Comparison of ENCODE assay signal across 15 cellular contexts in the genomic region with DNA sequence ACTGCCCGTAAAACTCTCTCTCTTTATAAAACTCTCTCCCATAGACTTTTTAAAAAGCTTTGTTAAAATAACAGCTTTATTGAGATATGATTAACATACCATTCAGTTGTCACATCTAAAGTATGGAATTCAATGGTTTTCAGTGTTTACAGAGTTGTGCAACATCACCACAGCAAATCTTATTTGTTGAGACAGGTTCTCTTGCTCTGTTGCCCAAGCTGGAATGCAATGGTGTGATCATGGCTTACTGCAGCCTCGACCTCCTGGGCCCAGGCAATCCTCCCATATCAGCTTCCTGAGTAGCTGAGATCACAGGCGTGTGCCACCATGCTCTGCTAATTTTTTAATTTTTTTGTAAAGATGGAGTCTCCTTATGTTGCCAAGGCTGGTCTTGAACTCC. TPM values are rescaled to one million over a fixed set of nuclear protein-coding genes. Genes with fewer than 3 reads are reported as not detected.
DNase-seq lines count a peak whose midpoint lies in the region; ATAC-seq and TF ChIP-seq lines count a peak whose summit lies in the region.
"Had no signal": no experiment of that assay in that cellular context is flagged by ENCODE, and none has a peak within 500 bp of the region (broad histone marks: within the 10 kb centered on the region; RNA-seq: fewer than 3 reads in every experiment).

No MANE protein-coding gene starts in this region.

- no peak overlapping the region for H2AFZ ChIP-seq in osteoblast (ENCODE audit: low read length)

- TF ChIP-seq CTCF in RWPE2 (IDR thresholded peaks at IDR 0.05; ENCODE audit: poor library complexity, severe bottlenecking): no peak
- TF ChIP-seq CTCF in osteoblast (IDR thresholded peaks at IDR 0.05; ENCODE audit: extremely low read depth, low read depth, low read length): no peak
- TF ChIP-seq CTCF in testis (IDR thresholded peaks at IDR 0.05): no peak

- no peak overlapping the region for H3K4me2 ChIP-seq in osteoblast (ENCODE audit: insufficient read depth, low read length)

- H3K4me1 ChIP-seq in RWPE2 (ENCODE audit: insufficient read depth, poor library complexity, severe bottlenecking) (peaks cover 13% of the 10 kb centered on the region), osteoblast (ENCODE audit: insufficient read depth, low read length) (peaks cover 25% of the 10 kb centered on the region), testis (peaks cover 31% of the 10 kb centered on the region)

- peaks cover 77% of the 10 kb centered on the region for H3K79me2 ChIP-seq in osteoblast (ENCODE audit: insufficient read depth, low read length)

- no peak for TF ChIP-seq POLR2A in testis (IDR thresholded peaks at IDR 0.05)

- no peak overlapping the region for H3K4me3 ChIP-seq in RWPE2 (ENCODE audit: severe bottlenecking)
- no peak overlapping the region for H3K4me3 ChIP-seq in osteoblast (ENCODE audit: insufficient read depth, low read length)
- no peak overlapping the region for H3K4me3 ChIP-seq in testis

- no peaks in the 10 kb centered on the region for H3K27me3 ChIP-seq in RWPE2 (ENCODE audit: insufficient read depth, poor library complexity, severe bottlenecking)
- H3K27me3 ChIP-seq in osteoblast (ENCODE audit: insufficient read depth, low read length): no peaks in the 10 kb centered on the region
- no peaks in the 10 kb centered on the region for H3K27me3 ChIP-seq in testis

- WGBS in testis, 2 donors: 89 to 90% methylated on average over 3 of the region's 3 CpGs

- H3K27ac ChIP-seq in RWPE2 (ENCODE audit: poor library complexity, severe bottlenecking): peak overlapping the region; percentile 68
- peak overlapping the region; percentile 78 for H3K27ac ChIP-seq in osteoblast (ENCODE audit: low read depth, low read length)
- H3K27ac ChIP-seq in testis: no peak overlapping the region

- DNase-seq in EL: peak; percentile 81
- no peak for DNase-seq in RWPE2 (ENCODE audit: low spot score)
- peak; percentile 87 for DNase-seq in fibroblast of peridontal ligament (ENCODE audit: extremely low read depth)
- DNase-seq in osteoblast (ENCODE audit: insufficient read length, low spot score, missing footprints): no peak
- DNase-seq in testis: no peak
- no peak for DNase-seq in pons (ENCODE audit: low spot score)
- DNase-seq: activated CD8-positive, alpha-beta memory T cell treated with anti-CD3 and anti-CD28 coated beads for 24 hours; activated naive CD4-positive, alpha-beta T cell; C1 segment of cervical spinal cord; foreskin melanocyte; stimulated activated CD4-positive, alpha-beta T cell treated with anti-CD3 and anti-CD28 coated beads, Interleukin-4, amount 100 ng/mL, for 24 hours; stimulated activated naive CD4-positive, alpha-beta T cell had no signal

- peaks cover 7% of the 10 kb centered on the region for H4K20me1 ChIP-seq in osteoblast (ENCODE audit: insufficient read depth, low read length)

- intact Hi-C loops in testis (cut with DNase I; ENCODE audit: low total_unique reads): no loop called here

- no peaks in the 10 kb centered on the region for H3K36me3 ChIP-seq in RWPE2 (ENCODE audit: low read depth)
- H3K36me3 ChIP-seq in osteoblast (ENCODE audit: insufficient read depth, low read length): no peaks in the 10 kb centered on the region
- H3K36me3 ChIP-seq in testis (ENCODE audit: low read depth, missing control alignments): no peaks in the 10 kb centered on the region

- ATAC-seq in RWPE2 (ENCODE audit: low read depth): peak; percentile 77
- no peak for ATAC-seq in HG03108 (IDR thresholded peaks at IDR 0.05; ENCODE audit: unreplicated experiment)
- ATAC-seq in GM21390 (IDR thresholded peaks at IDR 0.05; ENCODE audit: unreplicated experiment): no peak
- ATAC-seq: SK-N-SH treated with all-trans-retinoic acid at 6 μM for 48 hours had no signal

- H3K9me3 ChIP-seq in RWPE2 (ENCODE audit: severe bottlenecking) (no peaks in the 10 kb centered on the region), osteoblast (ENCODE audit: low read depth, low read length) (no peaks in the 10 kb centered on the region), testis (no peaks in the 10 kb centered on the region)

RNA-seq across cellular contexts. Expression of a gene that starts 35.9 kb away (rescaled TPM):
- 60.4 and 65.7 TPM in 2 replicates for total RNA-seq in osteoblast
- total RNA-seq in testis: 10 to 100 TPM; 94.1 to 95.9 TPM
- polyA plus RNA-seq in testis (ENCODE audit: insufficient read depth, low read depth, low replicate concordance): 32.0 TPM

Comparison
In these comparisons a context has a peak if more than half of its experiments do, and no peak if none do; other contexts are left out.
1. DNase-seq: peak in EL (single experiment) and fibroblast of peridontal ligament (single experiment); none in RWPE2 (single experiment), osteoblast (single experiment), testis (single experiment) and pons (single experiment).
2. H3K27ac ChIP-seq: peak in RWPE2 (single experiment) and osteoblast (single experiment); none in testis (0 of 2).